Comparison of ENCODE assay signal across 12 cellular contexts in the genomic region with DNA sequence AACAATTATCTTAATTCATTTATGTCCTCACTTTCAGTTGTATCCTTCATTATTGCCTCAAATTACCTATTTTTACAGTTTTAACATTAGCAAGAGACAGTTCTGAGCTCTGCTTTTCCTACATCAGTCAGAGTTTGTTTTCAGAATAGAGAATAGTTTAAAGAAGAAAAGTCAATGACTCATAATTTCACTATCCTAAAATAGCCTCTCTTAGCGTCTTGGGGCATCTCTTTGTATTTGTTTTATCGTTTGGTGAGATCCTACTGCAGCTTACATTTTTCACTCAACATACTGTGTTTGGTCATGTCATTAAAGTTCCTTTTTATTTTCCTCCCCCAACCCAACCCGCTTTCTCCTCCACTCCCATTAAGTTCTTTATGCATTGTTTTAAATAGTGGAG. TPM values are rescaled to one million over a fixed set of nuclear protein-coding genes. Genes with fewer than 3 reads are reported as not detected.
DNase-seq lines count a peak whose midpoint lies in the region; ATAC-seq, FAIRE-seq and TF ChIP-seq lines count a peak whose summit lies in the region.
"Had no signal": no experiment of that assay in that cellular context is flagged by ENCODE, and none has a peak within 500 bp of the region (broad histone marks: within the 10 kb centered on the region; RNA-seq: fewer than 3 reads in every experiment).

No MANE protein-coding gene starts in this region.

- H3K9me3 ChIP-seq in A549 (no peaks in the 10 kb centered on the region), gastroesophageal sphincter (no peaks in the 10 kb centered on the region)

- no peak for ATAC-seq in A549
- ATAC-seq in HG02885 (IDR thresholded peaks at IDR 0.05; ENCODE audit: poor library complexity, unreplicated experiment) = peak; percentile 18
- ATAC-seq in activated T-helper 17 cell treated with anti-CD3 and anti-CD28 coated beads, Interleukin-2, amount 50 U/mL, for 72 hours (replicated peaks) = peak; percentile 15
- ATAC-seq in gastroesophageal sphincter = no peak
- ATAC-seq in HG02970 (IDR thresholded peaks at IDR 0.05; ENCODE audit: low FRiP score, unreplicated experiment) = no peak
- ATAC-seq: naive thymus-derived CD8-positive, alpha-beta T cell had no signal

- no peaks in the 10 kb centered on the region for H3K27me3 Mint-ChIP-seq in activated T-helper 17 cell treated with anti-CD3 and anti-CD28 coated beads, Interleukin-2, amount 50 U/mL, for 72 hours
- H3K27me3 Mint-ChIP-seq: naive thymus-derived CD8-positive, alpha-beta T cell had no signal

- WGBS in A549 (ENCODE audit: missing lambda C conversion rate) = 43% methylated on average over 3 of the region's 3 CpGs
- WGBS in gastroesophageal sphincter (ENCODE audit: low coverage in 1 of 2), 2 donors = 36 to 37% methylated on average over 3 of the region's 3 CpGs
- whole genome bisulfite sequencing in lower leg skin, 2 donors = 45 to 54% methylated on average over 3 of the region's 3 CpGs

- H3K27ac Mint-ChIP-seq in activated T-helper 17 cell treated with anti-CD3 and anti-CD28 coated beads, Interleukin-2, amount 50 U/mL, for 72 hours = peak overlapping the region; percentile 97

- peak overlapping the region; percentile 83 for H3K4me3 Mint-ChIP-seq in activated T-helper 17 cell treated with anti-CD3 and anti-CD28 coated beads, Interleukin-2, amount 50 U/mL, for 72 hours
- H3K4me3 Mint-ChIP-seq: naive thymus-derived CD8-positive, alpha-beta T cell had no signal

- TF ChIP-seq EP300 in A549 (IDR thresholded peaks at IDR 0.05) (no peak), gastroesophageal sphincter (IDR thresholded peaks at IDR 0.05) (no peak)

- no peak overlapping the region for H3K4me3 ChIP-seq in A549
- H3K4me3 ChIP-seq in gastroesophageal sphincter = no peak overlapping the region
- H3K4me3 ChIP-seq in lower leg skin (ENCODE audit: low read depth, poor library complexity, severe bottlenecking) = no peak overlapping the region

- 0 out of 3 replicates have a peak, but pooled peaks cover 3% of the 10 kb centered on the region for H3K4me1 ChIP-seq in A549
- H3K4me1 ChIP-seq in gastroesophageal sphincter = peaks cover 0 to 22% (median 5%) of the 10 kb centered on the region in 3 donors

- no peaks in the 10 kb centered on the region for H3K36me3 ChIP-seq in gastroesophageal sphincter

- CTCF ChIA-PET in A549 (lab: Yijun Ruan, JAX) = no interaction called here

- peaks cover 47% of the 10 kb centered on the region for H3K4me1 Mint-ChIP-seq in activated T-helper 17 cell treated with anti-CD3 and anti-CD28 coated beads, Interleukin-2, amount 50 U/mL, for 72 hours

- no peak overlapping the region for H3K27ac ChIP-seq in A549
- H3K27ac ChIP-seq in gastroesophageal sphincter = no peak overlapping the region
- H3K27ac ChIP-seq: C4-2B, epithelial cell of prostate had no signal

- no peak for FAIRE-seq in A549 (lab: Jason Lieb, UNC)

- TF ChIP-seq CTCF in A549 (IDR thresholded peaks at IDR 0.05) (no peak), gastroesophageal sphincter (IDR thresholded peaks at IDR 0.05) (no peak), lower leg skin (IDR thresholded peaks at IDR 0.05) (no peak)

- intact Hi-C loops in lower leg skin (cut with DNase I; ENCODE audit: low total_unique reads) = no loop called here

- TF ChIP-seq RAD21 in A549 (conservative IDR thresholded peaks at IDR 0.05 in 1 of 2, IDR thresholded peaks at IDR 0.05 in 1 of 2) = no peak

- TF ChIP-seq POLR2A in A549 (IDR thresholded peaks at IDR 0.05; ENCODE audit: low read length) (no peak), gastroesophageal sphincter (IDR thresholded peaks at IDR 0.05) (no peak), lower leg skin (IDR thresholded peaks at IDR 0.05) (no peak)

- peak overlapping the region; percentile 9; the same call in 1 of the 3 replicates for H3K4me2 ChIP-seq in A549

- POLR2A ChIA-PET in A549 (lab: Yijun Ruan, JAX) = no interaction called here

- H3K27me3 ChIP-seq in gastroesophageal sphincter = no peaks in the 10 kb centered on the region

- no peaks in the 10 kb centered on the region for H3K9me3 Mint-ChIP-seq in activated T-helper 17 cell treated with anti-CD3 and anti-CD28 coated beads, Interleukin-2, amount 50 U/mL, for 72 hours
- H3K9me3 Mint-ChIP-seq: naive thymus-derived CD8-positive, alpha-beta T cell had no signal

- DNase-seq in A549 (ENCODE audit: low read depth in 1 of 2, low spot score in 1 of 2) (no peak), EL (peak; percentile 4), NCI-H524 treated with DMSO at 0.1 percent for 48 hours (lab: John Stamatoyannopoulos, UW) (no peak), lower leg skin (ENCODE audit: low spot score in 2 of 2) (no peak)
- DNase-seq: naive thymus-derived CD8-positive, alpha-beta T cell; NCI-H510A treated with DMSO at 0.1 percent for 48 hours had no signal

- H3K36me3 Mint-ChIP-seq in activated T-helper 17 cell treated with anti-CD3 and anti-CD28 coated beads, Interleukin-2, amount 50 U/mL, for 72 hours (ENCODE audit: low read depth) = peaks cover 27% of the 10 kb centered on the region

TF ChIP-seq in A549, 52 proteins besides CTCF, POLR2A, EP300 and RAD21:
- TF ChIP-seq CBX8 (IDR thresholded peaks at IDR 0.05) = no peak
- no peak for TF ChIP-seq PHF8 (IDR thresholded peaks at IDR 0.05; ENCODE audit: borderline replicate concordance, low read depth)
- no peak for TF ChIP-seq RNF2 (IDR thresholded peaks at IDR 0.05; ENCODE audit: borderline replicate concordance, low read depth)
- TF ChIP-seq FOXS1 (CRISPR knock-in tag; IDR thresholded peaks at IDR 0.05) = no peak
- TF ChIP-seq MYC (IDR thresholded peaks at IDR 0.05; ENCODE audit: borderline replicate concordance, low read length) = no peak
- no peak for TF ChIP-seq TP53 (CRISPR knock-in tag; IDR thresholded peaks at IDR 0.05)

RNA-seq across cellular contexts. Expression of a gene that starts 3.8 kb away (rescaled TPM):
- polyA plus RNA-seq in A549 (2011; rRNA removed) = 51.4 and 94.9 TPM in 2 replicates
- 32.9 and 34.4 TPM in 2 replicates for polyA plus RNA-seq in A549 (2012; cell fraction: cytosol; rRNA removed)
- polyA plus RNA-seq in A549 (2012; cell fraction: nucleus; rRNA removed) = 12.5 and 13.5 TPM in 2 replicates
- 65.1 to 71.1 TPM (median 66.5 TPM) in 3 replicates for polyA plus RNA-seq in A549 (2017; fragmentation: RNase III; extraction: RNeasy Plus Mini Kit Qiagen cat#74134 plus additional on column Dnase treatment)
- polyA minus RNA-seq in A549 (2011; rRNA and poly(A)+ RNA removed) = 6.5 and 7.8 TPM in 2 replicates
- 10 to 100 TPM; 57.9 to 87.8 TPM for total RNA-seq in activated T-helper 17 cell treated with anti-CD3 and anti-CD28 coated beads, Interleukin-2, amount 50 U/mL, for 72 hours
- 10 to 100 TPM; 14.7 to 25.2 (median 21.6) TPM for total RNA-seq in gastroesophageal sphincter
- total RNA-seq in lower leg skin = 10 to 100 TPM; 19.5 to 46.9 (median 28.6) TPM

Comparison
In these comparisons a context has a peak if more than half of its experiments do, and no peak if none do; other contexts are left out.
1. ATAC-seq: peak in HG02885 (single experiment) and activated T-helper 17 cell treated with anti-CD3 and anti-CD28 coated beads, Interleukin-2, amount 50 U/mL, for 72 hours (single experiment); none in A549 (0 of 2), gastroesophageal sphincter (single experiment) and HG02970 (single experiment).